1 cellular context compared by ENCODE assay signal in genomic region chr3:129120254-129121004, GRCh38.
TF ChIP-seq lines count a peak whose summit lies in the region.

No MANE protein-coding gene starts in this region.

TF ChIP-seq in HepG2, 621 proteins besides CTCF, POLR2A, EP300 and RAD21 (continued from another document and continues in another):
- TF ChIP-seq AHDC1 (CRISPR knock-in tag; IDR thresholded peaks at IDR 0.05; ENCODE audit: borderline replicate concordance): peak; percentile 27; the same call in 1 of the 2 replicates
- TF ChIP-seq ZNF326 (CRISPR knock-in tag; IDR thresholded peaks at IDR 0.05; ENCODE audit: borderline replicate concordance): no peak
- no peak for TF ChIP-seq ZNF441 (CRISPR knock-in tag; IDR thresholded peaks at IDR 0.05; ENCODE audit: borderline replicate concordance)
- TF ChIP-seq ZNF230 (CRISPR knock-in tag; IDR thresholded peaks at IDR 0.05): no peak
- TF ChIP-seq HOXA3 (CRISPR knock-in tag; IDR thresholded peaks at IDR 0.05): peak; percentile 28; the same call in 1 of the 2 replicates
- no peak for TF ChIP-seq ZNF33A (CRISPR knock-in tag; IDR thresholded peaks at IDR 0.05; ENCODE audit: borderline replicate concordance)
- no peak for TF ChIP-seq BORCS8-MEF2B (CRISPR knock-in tag; IDR thresholded peaks at IDR 0.05)
- TF ChIP-seq ZNF740 (CRISPR knock-in tag; IDR thresholded peaks at IDR 0.05): no peak; the same call in 1 of the 2 replicates
- TF ChIP-seq HIVEP1 (CRISPR knock-in tag; IDR thresholded peaks at IDR 0.05): no peak; the same call in 1 of the 2 replicates
- no peak for TF ChIP-seq ZNF296 (CRISPR knock-in tag; conservative IDR thresholded peaks at IDR 0.05)
- TF ChIP-seq HMGXB3 (CRISPR knock-in tag; IDR thresholded peaks at IDR 0.05; ENCODE audit: borderline replicate concordance): no peak
- no peak for TF ChIP-seq NR1H2 (CRISPR knock-in tag; IDR thresholded peaks at IDR 0.05; ENCODE audit: borderline replicate concordance, low read depth)
- no peak for TF ChIP-seq ZBTB49 (CRISPR knock-in tag; IDR thresholded peaks at IDR 0.05; ENCODE audit: borderline replicate concordance)
- no peak for TF ChIP-seq TCF7 (IDR thresholded peaks at IDR 0.05; ENCODE audit: low read depth)
- TF ChIP-seq ZBTB44 (CRISPR knock-in tag; IDR thresholded peaks at IDR 0.05): no peak
- TF ChIP-seq FOXM1 (CRISPR knock-in tag; IDR thresholded peaks at IDR 0.05): no peak
- TF ChIP-seq MAZ (IDR thresholded peaks at IDR 0.05; ENCODE audit: borderline replicate concordance, low read depth, low read length): no peak
- TF ChIP-seq MAZ (CRISPR knock-in tag; IDR thresholded peaks at IDR 0.05; ENCODE audit: low read depth): no peak
- no peak for TF ChIP-seq NFE2L1 (CRISPR knock-in tag; IDR thresholded peaks at IDR 0.05; ENCODE audit: borderline replicate concordance)
- no peak for TF ChIP-seq PAX8 (CRISPR knock-in tag; IDR thresholded peaks at IDR 0.05; ENCODE audit: borderline replicate concordance)
- TF ChIP-seq NCOA2 (CRISPR knock-in tag; IDR thresholded peaks at IDR 0.05): no peak
- no peak for TF ChIP-seq ZNF260 (CRISPR knock-in tag; IDR thresholded peaks at IDR 0.05; ENCODE audit: borderline replicate concordance, low read depth)
- no peak for TF ChIP-seq RERE (CRISPR knock-in tag; IDR thresholded peaks at IDR 0.05; ENCODE audit: low read depth)
- TF ChIP-seq RFX1 (IDR thresholded peaks at IDR 0.05): no peak
- 0 out of 2 replicates have a peak, but pooled peaks have one; percentile 58 for TF ChIP-seq MYNN (CRISPR knock-in tag; IDR thresholded peaks at IDR 0.05; ENCODE audit: low read depth)
- no peak for TF ChIP-seq ZNF552 (CRISPR knock-in tag; IDR thresholded peaks at IDR 0.05; ENCODE audit: borderline replicate concordance)
- no peak for TF ChIP-seq GZF1 (CRISPR knock-in tag; IDR thresholded peaks at IDR 0.05)
- TF ChIP-seq ETV6 (CRISPR knock-in tag; conservative IDR thresholded peaks at IDR 0.05): no peak
- no peak for TF ChIP-seq SOX13 (IDR thresholded peaks at IDR 0.05)
- TF ChIP-seq SOX13 (CRISPR knock-in tag; conservative IDR thresholded peaks at IDR 0.05 in 1 of 2, IDR thresholded peaks at IDR 0.05 in 1 of 2): peak in 1 of 2 experiments; percentile 44; a peak in 1 of 4 replicates
- TF ChIP-seq AKNA (CRISPR knock-in tag; IDR thresholded peaks at IDR 0.05; ENCODE audit: borderline replicate concordance): no peak
